Comparison of ENCODE assay signal across 10 cellular contexts in genomic region chr2:160061533-160062282, GRCh38. TPM values are rescaled to one million over a fixed set of nuclear protein-coding genes. Genes with fewer than 3 reads are reported as not detected.
DNase-seq lines count a peak whose midpoint lies in the region; TF ChIP-seq lines count a peak whose summit lies in the region.
"Had no signal": no experiment of that assay in that cellular context is flagged by ENCODE, and none has a peak within 500 bp of the region (broad histone marks: within the 10 kb centered on the region; RNA-seq: fewer than 3 reads in every experiment).

No MANE protein-coding gene starts in this region.

- no peak overlapping the region for H3K9ac ChIP-seq in neural progenitor cell

- H3K27me3 ChIP-seq in A673 (replicated peaks; ENCODE audit: insufficient read depth, low read depth, low read length, poor library complexity) (peaks cover 35% of the 10 kb centered on the region), PC-9 (ENCODE audit: insufficient read depth, low read depth) (no peaks in the 10 kb centered on the region), neural progenitor cell (peaks cover 44% of the 10 kb centered on the region)

- H2AFZ ChIP-seq in PC-9 = peak overlapping the region; percentile 82; the same call in 1 of the 2 replicates
- H2AFZ ChIP-seq in neural progenitor cell (replicated peaks) = peak overlapping the region; percentile 97

- H3K4me3 ChIP-seq in A673 (ENCODE audit: low read depth, low read length, poor library complexity, severe bottlenecking) (peak overlapping the region; percentile 40), PC-9 (peak overlapping the region; percentile 59; the same call in 1 of the 2 replicates), fibroblast of mammary gland (ENCODE audit: control insufficient read depth, low read depth, low read length) (peak overlapping the region; percentile 59), neural progenitor cell (peak overlapping the region; percentile 62)

- TF ChIP-seq CTCF in A673 (conservative IDR thresholded peaks at IDR 0.05; ENCODE audit: low read depth, low read length) = no peak
- no peak for TF ChIP-seq CTCF in PC-9 (conservative IDR thresholded peaks at IDR 0.05)
- no peak for TF ChIP-seq CTCF in fibroblast of mammary gland (conservative IDR thresholded peaks at IDR 0.05; ENCODE audit: control insufficient read depth, insufficient read depth, low read depth, low read length)
- TF ChIP-seq CTCF in neural progenitor cell (IDR thresholded peaks at IDR 0.05) = no peak

- H3K27ac Mint-ChIP-seq in neural progenitor cell = no peak overlapping the region
- H3K27ac Mint-ChIP-seq: activated T-helper 1 cell treated with anti-CD3 and anti-CD28 coated beads, Interleukin-12 subunit alpha, Interleukin-12 subunit beta, Interleukin-2, Interleukin-4 antibody, amounts not matched to agents 30 ng/mL and 10 ng/mL and 1 ng/mL, durations not matched to agents 14 hours and 24 hours and 36 hours had no signal

- H3F3A ChIP-seq in PC-9 (ENCODE audit: insufficient read depth, low read depth) (no peaks in the 10 kb centered on the region), neural progenitor cell (ENCODE audit: low read depth) (no peaks in the 10 kb centered on the region)

- peak overlapping the region; percentile 77 for H3K4me2 ChIP-seq in PC-9
- H3K4me2 ChIP-seq in neural progenitor cell = peak overlapping the region; percentile 89

- H3K36me3 Mint-ChIP-seq in neural progenitor cell = no peaks in the 10 kb centered on the region

- H3K36me3 ChIP-seq in A673 (ENCODE audit: insufficient read depth, low read length, poor library complexity, severe bottlenecking) (no peaks in the 10 kb centered on the region), PC-9 (ENCODE audit: low read depth) (no peaks in the 10 kb centered on the region), neural progenitor cell (no peaks in the 10 kb centered on the region)

- H3K9me3 Mint-ChIP-seq in neural progenitor cell = peaks cover 13% of the 10 kb centered on the region

- CTCF ChIA-PET in A673 (lab: Charles Lee) (no interaction called here), PC-9 (lab: Charles Lee) (no interaction called here)

- H3K9me3 ChIP-seq in A673 (ENCODE audit: low read depth, low read length, poor library complexity, severe bottlenecking) (no peaks in the 10 kb centered on the region), PC-9 (ENCODE audit: insufficient read depth, low read depth) (no peaks in the 10 kb centered on the region), neural progenitor cell (ENCODE audit: low read depth) (peaks cover 3% of the 10 kb centered on the region)

- no peaks in the 10 kb centered on the region for H3K9me2 ChIP-seq in PC-9 (ENCODE audit: insufficient read depth)

- peak overlapping the region; percentile 82 for H3K4me3 Mint-ChIP-seq in neural progenitor cell

- peaks cover 26% of the 10 kb centered on the region for H3K27me3 Mint-ChIP-seq in neural progenitor cell (ENCODE audit: insufficient read depth, low read depth)

- no peak for DNase-seq in A673 (ENCODE audit: low spot score)
- no peak for DNase-seq in PC-9
- no peak for DNase-seq in fibroblast of mammary gland (ENCODE audit: low read depth)
- DNase-seq in neural progenitor cell (ENCODE audit: low spot score) = no peak
- no peak for DNase-seq in NCI-H446 (lab: John Stamatoyannopoulos, UW)
- DNase-seq in NCI-H187 (lab: John Stamatoyannopoulos, UW) = no peak
- DNase-seq in NCI-H524 (lab: John Stamatoyannopoulos, UW) = no peak
- DNase-seq in NCI-H2196 (lab: John Stamatoyannopoulos, UW; ENCODE audit: unreplicated experiment) = no peak
- DNase-seq: DMS 273 treated with DMSO at 0.1 percent for 48 hours had no signal

- peaks cover 7% of the 10 kb centered on the region for H3K4me1 Mint-ChIP-seq in neural progenitor cell

- no peaks in the 10 kb centered on the region for H3K4me1 ChIP-seq in A673 (ENCODE audit: insufficient read depth, low read length, poor library complexity, severe bottlenecking)
- no peaks in the 10 kb centered on the region for H3K4me1 ChIP-seq in PC-9 (replicated peaks; ENCODE audit: insufficient read depth)
- no peaks in the 10 kb centered on the region for H3K4me1 ChIP-seq in neural progenitor cell

- intact Hi-C loops in A673 (cut with micrococcal nuclease; ENCODE audit: unreplicated experiment) (no loop called here), PC-9 (cut with micrococcal nuclease; ENCODE audit: unreplicated experiment) (no loop called here)

- H3K79me2 ChIP-seq in PC-9 (ENCODE audit: low read depth) (no peaks in the 10 kb centered on the region), neural progenitor cell (ENCODE audit: low read depth) (no peaks in the 10 kb centered on the region)

- H4K20me1 ChIP-seq in PC-9 (ENCODE audit: insufficient read depth) = no peaks in the 10 kb centered on the region
- no peaks in the 10 kb centered on the region for H4K20me1 ChIP-seq in neural progenitor cell (ENCODE audit: low read depth)

- POLR2A ChIA-PET in A673 (lab: Charles Lee; ENCODE audit: low non-redundant PET) = interaction anchor here (0.5 to 0.6 kb wide), 2 partner anchors 28 to 126 kb away, joined by 3 read pairs; no protein-coding TSS in a partner anchor
- POLR2A ChIA-PET in PC-9 (lab: Charles Lee; ENCODE audit: unreplicated experiment) = no interaction called here

- no peak overlapping the region for H3K27ac ChIP-seq in A673 (ENCODE audit: low read depth, low read length, poor library complexity, severe bottlenecking)
- no peak overlapping the region for H3K27ac ChIP-seq in PC-9
- H3K27ac ChIP-seq in neural progenitor cell = no peak overlapping the region

- BruUV-seq in A673 (replicated peaks; lab: Mats Ljungman, UMichigan) = no TSS peak
- BruUV-seq in PC-9 (replicated peaks; lab: Mats Ljungman, UMichigan) = no TSS peak

RNA-seq across cellular contexts. Expression of gene PLA2R1, which starts 0.7 kb away (rescaled TPM):
- total RNA-seq in A673 (2021) (not detected in 2 replicates), PC-9 (2021) (0.33 and 0.40 TPM in 2 replicates), neural progenitor cell (ENCODE audit: low replicate concordance) (0.45 and 0.90 TPM in 2 replicates)
- total RNA-seq: activated T-helper 1 cell treated with anti-CD3 and anti-CD28 coated beads, Interleukin-12 subunit alpha, Interleukin-12 subunit beta, Interleukin-2, Interleukin-4 antibody, amounts not matched to agents 30 ng/mL and 10 ng/mL and 1 ng/mL, durations not matched to agents 14 hours and 24 hours and 36 hours had no signal
